In genomic region chr7:134619627-134620331, GRCh38 we compare ENCODE assay signal across 12 cellular contexts. TPM values are rescaled to one million over a fixed set of nuclear protein-coding genes. Genes with fewer than 3 reads are reported as not detected.
DNase-seq lines count a peak whose midpoint lies in the region; ATAC-seq and TF ChIP-seq lines count a peak whose summit lies in the region.
"Had no signal": no experiment of that assay in that cellular context is flagged by ENCODE, and none has a peak within 500 bp of the region (broad histone marks: within the 10 kb centered on the region; RNA-seq: fewer than 3 reads in every experiment).

No MANE protein-coding gene starts in this region.

- CTCF ChIA-PET in CD4-positive, alpha-beta T cell (lab: Charles Lee) = interaction anchor here (1.8 kb wide), 1 partner anchor 12 kb away, joined by 6 read pairs; no protein-coding TSS in a partner anchor

- ATAC-seq in CD4-positive, alpha-beta T cell (ENCODE audit: poor library complexity) = no peak
- ATAC-seq: heart right ventricle had no signal

- no peaks in the 10 kb centered on the region for H3K4me1 Mint-ChIP-seq in CD4-positive, alpha-beta T cell (ENCODE audit: low read depth)

- H3K4me3 ChIP-seq in epithelial cell of esophagus (ENCODE audit: low read length) (no peak overlapping the region), retinal pigment epithelial cell (ENCODE audit: low read length) (no peak overlapping the region)
- H3K4me3 ChIP-seq: heart right ventricle had no signal

- H3K27ac Mint-ChIP-seq in CD4-positive, alpha-beta T cell = no peak overlapping the region

- H3K27me3 ChIP-seq in CD4-positive, alpha-beta T cell (ENCODE audit: control insufficient read depth, insufficient read depth, low read length) = peaks cover 4% of the 10 kb centered on the region

- H3K9me3 ChIP-seq in CD4-positive, alpha-beta T cell (ENCODE audit: control insufficient read depth, low read length) = no peaks in the 10 kb centered on the region
- H3K9me3 ChIP-seq: heart right ventricle had no signal

- no peaks in the 10 kb centered on the region for H3K36me3 Mint-ChIP-seq in CD4-positive, alpha-beta T cell (ENCODE audit: low read depth)

- intact Hi-C loops in CD4-positive, alpha-beta T cell (cut with DNase I, micrococcal nuclease) = no loop called here

- H3K9me3 Mint-ChIP-seq in CD4-positive, alpha-beta T cell = no peaks in the 10 kb centered on the region

- TF ChIP-seq CTCF in epithelial cell of esophagus (IDR thresholded peaks at IDR 0.05; ENCODE audit: insufficient read depth, low read depth, low read length, missing control alignments) (no peak), retinal pigment epithelial cell (conservative IDR thresholded peaks at IDR 0.05; ENCODE audit: low read depth, low read length) (no peak)
- no peak for TF ChIP-seq CTCF in CD4-positive, alpha-beta T cell (IDR thresholded peaks at IDR 0.05)

- H3K27me3 Mint-ChIP-seq in CD4-positive, alpha-beta T cell = peaks cover 56% of the 10 kb centered on the region

- POLR2A ChIA-PET in CD4-positive, alpha-beta T cell (lab: Charles Lee) = no interaction called here

- H3K4me3 Mint-ChIP-seq in CD4-positive, alpha-beta T cell = no peak overlapping the region

- DNase-seq in GM03348 (ENCODE audit: low spot score) (peak; percentile 40), NCI-H774 (lab: John Stamatoyannopoulos, UW) (peak; percentile 51), epithelial cell of esophagus (ENCODE audit: low read depth) (peak; percentile 96), retinal pigment epithelial cell (ENCODE audit: low read depth) (peak; percentile 18), GOT3 (lab: John Stamatoyannopoulos, UW) (no peak), LoVo (ENCODE audit: low spot score) (no peak)
- no peak for DNase-seq in CD4-positive, alpha-beta T cell
- DNase-seq: activated CD8-positive, alpha-beta memory T cell treated with anti-CD3 and anti-CD28 coated beads for 24 hours; aorta; heart right ventricle; NCI-H446; T-helper 1 cell had no signal

- no peak overlapping the region for H3K27ac ChIP-seq in CD4-positive, alpha-beta T cell (ENCODE audit: low read depth, low read length)

RNA-seq across cellular contexts. Expression of gene BPGM, which starts 26.9 kb away (rescaled TPM):
- total RNA-seq in CD4-positive, alpha-beta T cell = 10 to 100 TPM; 46.3 to 46.6 TPM

Comparison
In these comparisons a context has a peak if more than half of its experiments do, and no peak if none do; other contexts are left out.
1. DNase-seq: peak in GM03348 (single experiment), NCI-H774 (single experiment), epithelial cell of esophagus (single experiment) and retinal pigment epithelial cell (single experiment); none in GOT3 (single experiment), LoVo (single experiment) and CD4-positive, alpha-beta T cell (0 of 10).